ENCODE assay signal across 17 cellular contexts in the genomic region with DNA sequence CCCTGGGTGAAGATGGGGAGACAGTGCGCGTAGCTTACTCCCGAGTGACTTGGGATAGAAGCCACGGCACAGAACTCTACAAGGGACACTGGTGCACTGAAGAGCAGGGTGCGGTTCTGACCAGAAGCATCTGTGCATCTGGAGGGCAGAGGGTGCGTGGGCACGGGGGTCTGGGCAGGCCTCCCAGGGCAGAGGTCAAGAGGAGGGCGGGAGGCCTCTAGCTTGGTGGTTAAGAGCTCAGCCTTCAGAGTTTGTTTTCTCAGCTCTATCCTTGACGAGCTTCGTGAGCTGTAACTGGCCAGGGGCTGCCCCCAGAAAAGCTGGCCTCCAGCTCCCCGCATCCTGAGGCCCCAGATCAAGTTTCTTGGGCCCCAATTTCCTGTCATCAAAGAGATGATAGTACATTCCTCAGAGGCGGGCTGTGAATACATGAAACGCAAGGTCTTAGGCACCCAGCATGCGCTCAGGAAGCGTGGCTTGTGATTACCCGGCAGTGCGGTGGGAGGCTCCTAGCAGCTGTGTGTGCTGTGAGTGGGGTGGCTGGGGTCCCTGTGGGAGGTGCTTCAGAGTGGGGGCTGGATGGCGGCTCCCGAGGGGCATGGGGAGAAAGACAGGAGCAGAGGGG. TPM values are rescaled to one million over a fixed set of nuclear protein-coding genes. Genes with fewer than 3 reads are reported as not detected.
DNase-seq lines count a peak whose midpoint lies in the region; ATAC-seq and TF ChIP-seq lines count a peak whose summit lies in the region.
"Had no signal": no experiment of that assay in that cellular context is flagged by ENCODE, and none has a peak within 500 bp of the region (broad histone marks: within the 10 kb centered on the region; RNA-seq: fewer than 3 reads in every experiment).

No MANE protein-coding gene starts in this region.

- intact Hi-C loops in activated CD8-positive, alpha-beta T cell treated with anti-CD3 and anti-CD28 coated beads for 36 hours (cut with micrococcal nuclease) = loop anchor here (5.0 kb wide), 1 partner anchor 33 kb away; no protein-coding TSS in a partner anchor
- intact Hi-C loops in naive thymus-derived CD4-positive, alpha-beta T cell (cut with micrococcal nuclease) = no loop called here
- intact Hi-C loops in gastrocnemius medialis (cut with DNase I; ENCODE audit: low total_unique reads) = loop anchor here (10.0 kb wide), 1 partner anchor 705 kb away; no protein-coding TSS in a partner anchor

- no peak for ATAC-seq in CD4-positive, CD25-positive, alpha-beta regulatory T cell (ENCODE audit: low read depth in 2 of 2)
- ATAC-seq in activated CD8-positive, alpha-beta T cell treated with anti-CD3 and anti-CD28 coated beads for 36 hours = peak; percentile 8
- no peak for ATAC-seq in naive thymus-derived CD4-positive, alpha-beta T cell
- no peak for ATAC-seq in gastrocnemius medialis
- ATAC-seq: gastroesophageal sphincter had no signal

- H3K36me3 Mint-ChIP-seq in CD4-positive, CD25-positive, alpha-beta regulatory T cell = peaks cover 6% of the 10 kb centered on the region
- H3K36me3 Mint-ChIP-seq in activated CD8-positive, alpha-beta T cell treated with anti-CD3 and anti-CD28 coated beads for 36 hours (ENCODE audit: low read depth) = no peaks in the 10 kb centered on the region
- peaks cover 0 to 14% (median 3%) of the 10 kb centered on the region in 5 donors for H3K36me3 Mint-ChIP-seq in naive thymus-derived CD4-positive, alpha-beta T cell

- peaks cover 63% of the 10 kb centered on the region for H3K4me1 ChIP-seq in CD4-positive, CD25-positive, alpha-beta regulatory T cell (ENCODE audit: control insufficient read depth, insufficient read depth, low read length, poor library complexity, severe bottlenecking)
- peaks cover 55 to 56% of the 10 kb centered on the region in 2 donors for H3K4me1 ChIP-seq in naive thymus-derived CD4-positive, alpha-beta T cell (ENCODE audit: control insufficient read depth in 2 of 2, insufficient read depth in 2 of 2, low read length in 2 of 2)
- no peaks in the 10 kb centered on the region for H3K4me1 ChIP-seq in gastrocnemius medialis

- no peak for DNase-seq in CD4-positive, CD25-positive, alpha-beta regulatory T cell
- DNase-seq in GM12864 (ENCODE audit: low read depth) (no peak), T-helper 9 cell (no peak), gastrocnemius medialis (no peak), globus pallidus (ENCODE audit: low spot score) (no peak), glomerular visceral epithelial cell (ENCODE audit: extremely low spot score) (no peak)
- DNase-seq in activated CD8-positive, alpha-beta T cell treated with anti-CD3 and anti-CD28 coated beads for 36 hours = peak; percentile 69
- no peak for DNase-seq in naive thymus-derived CD4-positive, alpha-beta T cell
- DNase-seq: activated CD8-positive, alpha-beta memory T cell treated with anti-CD3 and anti-CD28 coated beads, Interleukin-2, amount 50 U/mL, for 4 hours; dorsolateral prefrontal cortex; erythroblast; left ventricle myocardium inferior; NCI-H187; Right ventricle myocardium superior had no signal

- peaks cover 0 to 3% (median 0%) of the 10 kb centered on the region in 7 donors for H3K9me3 Mint-ChIP-seq in CD4-positive, CD25-positive, alpha-beta regulatory T cell
- no peaks in the 10 kb centered on the region for H3K9me3 Mint-ChIP-seq in activated CD8-positive, alpha-beta T cell treated with anti-CD3 and anti-CD28 coated beads for 36 hours
- peaks cover 0 to 2% (median 0%) of the 10 kb centered on the region in 11 donors for H3K9me3 Mint-ChIP-seq in naive thymus-derived CD4-positive, alpha-beta T cell
- H3K9me3 Mint-ChIP-seq: T-helper 1 cell treated with Interleukin-12 subunit alpha and Interleukin-12 subunit beta and Interleukin-4 antibody, amounts not matched to agents 30 μg/mL and 1 μg/mL, for 36 hours had no signal

- H3K36me3 ChIP-seq in CD4-positive, CD25-positive, alpha-beta regulatory T cell (ENCODE audit: control insufficient read depth, insufficient read depth, low read length) = no peaks in the 10 kb centered on the region
- H3K36me3 ChIP-seq in naive thymus-derived CD4-positive, alpha-beta T cell (ENCODE audit: control insufficient read depth in 2 of 3, insufficient read depth in 3 of 3, low read length in 3 of 3) = no peaks in the 10 kb centered on the region
- no peaks in the 10 kb centered on the region for H3K36me3 ChIP-seq in gastrocnemius medialis
- H3K36me3 ChIP-seq: gastroesophageal sphincter, left ventricle myocardium inferior, tibial nerve had no signal

- TF ChIP-seq CTCF in GM12864 (IDR thresholded peaks at IDR 0.05; ENCODE audit: low read depth, low read length, missing control alignments) = no peak
- TF ChIP-seq CTCF in activated CD8-positive, alpha-beta T cell treated with anti-CD3 and anti-CD28 coated beads for 36 hours (IDR thresholded peaks at IDR 0.05) = no peak
- TF ChIP-seq CTCF in gastrocnemius medialis (IDR thresholded peaks at IDR 0.05 in 4 of 5, conservative IDR thresholded peaks at IDR 0.05 in 1 of 5) = no peak

- peak overlapping the region in 3 of 4 donors; percentile 50 to 99 (median 63) for H3K4me3 Mint-ChIP-seq in CD4-positive, CD25-positive, alpha-beta regulatory T cell
- no peak overlapping the region for H3K4me3 Mint-ChIP-seq in activated CD8-positive, alpha-beta T cell treated with anti-CD3 and anti-CD28 coated beads for 36 hours
- peak overlapping the region in 9 of 10 donors; percentile 32 to 97 (median 95) for H3K4me3 Mint-ChIP-seq in naive thymus-derived CD4-positive, alpha-beta T cell

- no peaks in the 10 kb centered on the region for H3K27me3 ChIP-seq in CD4-positive, CD25-positive, alpha-beta regulatory T cell (ENCODE audit: control insufficient read depth, insufficient read depth, low read length)
- no peaks in the 10 kb centered on the region for H3K27me3 ChIP-seq in naive thymus-derived CD4-positive, alpha-beta T cell (ENCODE audit: control insufficient read depth in 2 of 2, insufficient read depth in 2 of 2, low read length in 2 of 2)
- H3K27me3 ChIP-seq in gastrocnemius medialis = no peaks in the 10 kb centered on the region
- H3K27me3 ChIP-seq: dorsolateral prefrontal cortex, tibial nerve had no signal

- H3K9me3 ChIP-seq in CD4-positive, CD25-positive, alpha-beta regulatory T cell (ENCODE audit: control insufficient read depth in 2 of 2, low read length in 2 of 2) = no peaks in the 10 kb centered on the region
- no peaks in the 10 kb centered on the region for H3K9me3 ChIP-seq in naive thymus-derived CD4-positive, alpha-beta T cell (ENCODE audit: control insufficient read depth in 2 of 3, low read length in 3 of 3)
- H3K9me3 ChIP-seq in gastrocnemius medialis = no peaks in the 10 kb centered on the region
- H3K9me3 ChIP-seq: gastroesophageal sphincter, left ventricle myocardium inferior, tibial nerve had no signal

- CTCF ChIA-PET in activated CD8-positive, alpha-beta T cell treated with anti-CD3 and anti-CD28 coated beads for 36 hours (lab: Charles Lee) = interaction anchor here (0.8 to 3.2 kb wide), 4 partner anchors 13 to 298 kb away, joined by 3 to 22 read pairs (median 4); a partner anchor contains a TSS
- CTCF ChIA-PET in naive thymus-derived CD4-positive, alpha-beta T cell (lab: Charles Lee) = interaction anchor here (0.7 to 1.2 kb wide), 2 partner anchors 8 to 296 kb away, joined by 3 read pairs; no protein-coding TSS in a partner anchor

- H3K4me3 ChIP-seq in CD4-positive, CD25-positive, alpha-beta regulatory T cell (ENCODE audit: low read depth, low read length) = no peak overlapping the region
- H3K4me3 ChIP-seq in GM12864 (ENCODE audit: low read depth, low read length) (peak overlapping the region; percentile 2), gastrocnemius medialis (no peak overlapping the region)
- no peak overlapping the region for H3K4me3 ChIP-seq in naive thymus-derived CD4-positive, alpha-beta T cell (ENCODE audit: low read length)
- H3K4me3 ChIP-seq: dorsolateral prefrontal cortex, gastroesophageal sphincter, left ventricle myocardium inferior, tibial nerve had no signal

- H3K27me3 Mint-ChIP-seq in CD4-positive, CD25-positive, alpha-beta regulatory T cell = peaks cover 4% of the 10 kb centered on the region
- no peaks in the 10 kb centered on the region for H3K27me3 Mint-ChIP-seq in activated CD8-positive, alpha-beta T cell treated with anti-CD3 and anti-CD28 coated beads for 36 hours
- H3K27me3 Mint-ChIP-seq in naive thymus-derived CD4-positive, alpha-beta T cell = no peaks in the 10 kb centered on the region

- in situ Hi-C loops in gastrocnemius medialis (cut with MboI; ENCODE audit: low sequenced_read_pairs in 4 of 4) = no loop called here

- H3K4me1 Mint-ChIP-seq in CD4-positive, CD25-positive, alpha-beta regulatory T cell = peaks cover 11 to 63% (median 35%) of the 10 kb centered on the region in 4 donors
- peaks cover 69% of the 10 kb centered on the region for H3K4me1 Mint-ChIP-seq in activated CD8-positive, alpha-beta T cell treated with anti-CD3 and anti-CD28 coated beads for 36 hours (ENCODE audit: low read depth)
- H3K4me1 Mint-ChIP-seq in naive thymus-derived CD4-positive, alpha-beta T cell = peaks cover 32 to 67% (median 58%) of the 10 kb centered on the region in 7 donors

- no peak for TF ChIP-seq POLR2A in gastrocnemius medialis (IDR thresholded peaks at IDR 0.05)

- peak overlapping the region in 1 of 3 donors; percentile 90 for H3K27ac Mint-ChIP-seq in CD4-positive, CD25-positive, alpha-beta regulatory T cell
- peak overlapping the region; percentile 53 for H3K27ac Mint-ChIP-seq in activated CD8-positive, alpha-beta T cell treated with anti-CD3 and anti-CD28 coated beads for 36 hours
- peak overlapping the region; percentile 18 to 89 (median 49) for H3K27ac Mint-ChIP-seq in naive thymus-derived CD4-positive, alpha-beta T cell

- no peak overlapping the region for H3K27ac ChIP-seq in CD4-positive, CD25-positive, alpha-beta regulatory T cell (ENCODE audit: insufficient read depth, low read length, poor library complexity, severe bottlenecking)
- no peak overlapping the region for H3K27ac ChIP-seq in naive thymus-derived CD4-positive, alpha-beta T cell (ENCODE audit: low read depth, low read length)
- H3K27ac ChIP-seq in gastrocnemius medialis = no peak overlapping the region
- H3K27ac ChIP-seq: gastroesophageal sphincter, left ventricle myocardium inferior, tibial nerve had no signal

- POLR2A ChIA-PET in activated CD8-positive, alpha-beta T cell treated with anti-CD3 and anti-CD28 coated beads for 36 hours (lab: Charles Lee) = interaction anchor here (0.7 to 1.9 kb wide), 7 partner anchors 8 to 298 kb away, joined by 3 to 11 read pairs (median 3); a partner anchor contains a TSS
- POLR2A ChIA-PET in naive thymus-derived CD4-positive, alpha-beta T cell (lab: Charles Lee) = interaction anchor here (1.2 to 2.5 kb wide), 2 partner anchors 11 to 25 kb away, joined by 3 to 9 read pairs; no protein-coding TSS in a partner anchor

RNA-seq across cellular contexts. Expression of a gene that starts 6.0 kb away (rescaled TPM):
- 17.6 TPM for total RNA-seq in CD4-positive, CD25-positive, alpha-beta regulatory T cell
- polyA plus RNA-seq in CD4-positive, CD25-positive, alpha-beta regulatory T cell = 10 to 100 TPM; 56.2 to 84.0 (median 71.2) TPM
- total RNA-seq in activated CD8-positive, alpha-beta T cell treated with anti-CD3 and anti-CD28 coated beads for 36 hours = 10 to 100 TPM; 16.3 to 19.9 TPM
- total RNA-seq in naive thymus-derived CD4-positive, alpha-beta T cell = 10 to 100 TPM; 15.4 to 64.6 (median 21.9) TPM
- polyA plus RNA-seq in naive thymus-derived CD4-positive, alpha-beta T cell = 10 to 100 TPM; 51.4 to 66.2 TPM
- 10 to 100 TPM in 2 of 4 donors, 1 to 10 TPM in 2; 5.1 to 23.7 (median 9.8) TPM for total RNA-seq in gastrocnemius medialis

Comparison
In these comparisons a context has a peak if more than half of its experiments do, and no peak if none do; other contexts are left out.
1. intact Hi-C loops: an anchor here in activated CD8-positive, alpha-beta T cell treated with anti-CD3 and anti-CD28 coated beads for 36 hours (5.0 kb wide) and gastrocnemius medialis (10.0 kb wide); none called in naive thymus-derived CD4-positive, alpha-beta T cell.